In the genomic region with DNA sequence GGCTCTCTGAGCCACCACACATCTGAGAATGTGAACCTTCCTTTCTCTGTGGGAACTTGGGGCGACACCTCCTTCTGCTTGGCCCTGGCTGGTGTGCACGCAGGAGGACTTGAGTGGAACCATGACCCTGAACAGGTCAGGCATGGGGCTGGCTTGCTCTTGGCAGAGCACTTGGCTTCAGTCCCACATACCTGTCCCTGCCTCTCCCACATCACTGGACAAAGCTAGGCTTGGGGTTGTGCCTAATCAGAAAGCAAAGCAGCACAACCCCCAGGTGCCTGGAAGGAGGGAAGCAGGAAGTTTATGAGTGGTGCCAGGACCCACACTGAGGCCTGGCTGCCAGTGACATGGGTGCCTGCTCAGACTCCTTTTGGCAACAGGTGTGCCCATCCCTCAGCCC, we compare ENCODE assay signal across 18 cellular contexts. TPM values are rescaled to one million over a fixed set of nuclear protein-coding genes. Genes with fewer than 3 reads are reported as not detected.
DNase-seq lines count a peak whose midpoint lies in the region; ATAC-seq and TF ChIP-seq lines count a peak whose summit lies in the region.
"Had no signal": no experiment of that assay in that cellular context is flagged by ENCODE, and none has a peak within 500 bp of the region (broad histone marks: within the 10 kb centered on the region; RNA-seq: fewer than 3 reads in every experiment).

No MANE protein-coding gene starts in this region.

- H3K4me1 ChIP-seq in lower lobe of right lung (peaks cover 9% of the 10 kb centered on the region), stomach (peaks cover 25 to 54% (median 36%) of the 10 kb centered on the region in 4 donors)
- H3K4me1 ChIP-seq: BE2C had no signal

- H3K27ac ChIP-seq in lower lobe of right lung (no peak overlapping the region), stomach (peak overlapping the region; percentile 22 to 74 (median 44))
- H3K27ac ChIP-seq: GM23248, KMS-11, RWPE1 had no signal

- 38 to 59% (median 50%) methylated on average over 2 of the region's 2 CpGs for WGBS in stomach, 5 donors

- TF ChIP-seq EP300 in Ishikawa (IDR thresholded peaks at IDR 0.05; ENCODE audit: borderline replicate concordance) (peak; percentile 77), stomach (IDR thresholded peaks at IDR 0.05) (no peak)

- peak; percentile 87 to 89 for ATAC-seq in lower lobe of right lung
- ATAC-seq: CD8-positive, alpha-beta T cell had no signal

- no peak for TF ChIP-seq CTCF in lower lobe of right lung (IDR thresholded peaks at IDR 0.05)
- no peak for TF ChIP-seq CTCF in stomach (IDR thresholded peaks at IDR 0.05)

- H3K36me3 ChIP-seq in lower lobe of right lung (no peaks in the 10 kb centered on the region), stomach (no peaks in the 10 kb centered on the region)
- H3K36me3 ChIP-seq: BE2C, MG63 had no signal

- H3K27me3 ChIP-seq in lower lobe of right lung (ENCODE audit: low read depth) (no peaks in the 10 kb centered on the region), stomach (no peaks in the 10 kb centered on the region)
- H3K27me3 ChIP-seq: BE2C, MG63 had no signal

- H3K9me3 ChIP-seq in lower lobe of right lung (no peaks in the 10 kb centered on the region), stomach (no peaks in the 10 kb centered on the region)
- H3K9me3 ChIP-seq: BE2C, MG63 had no signal

- H3K4me3 ChIP-seq in lower lobe of right lung, result no peak overlapping the region
- H3K4me3 ChIP-seq in stomach, result no peak overlapping the region
- H3K4me3 ChIP-seq: GM23248, MG63 had no signal

- DNase-seq in NCI-H2196 treated with DMSO at 0.1 percent for 48 hours (lab: John Stamatoyannopoulos, UW; ENCODE audit: unreplicated experiment) (peak; percentile 27), lower lobe of right lung (peak; percentile 70), stomach (peak; percentile 85), NCI-H2081 (lab: John Stamatoyannopoulos, UW) (no peak), NCI-H1048 (lab: John Stamatoyannopoulos, UW) (no peak), islet precursor cell (no peak)
- DNase-seq: BE2C; CD8-positive, alpha-beta T cell; GM23248; MG63; NCI-H1105; NCI-H1694 treated with DMSO at 0.1 percent for 48 hours; NCI-H524; NK-92 treated with Interleukin-12 subunit alpha and Interleukin-12 subunit beta, amount 100 ng/mL, for 24 hours had no signal

- intact Hi-C loops in lower lobe of right lung (cut with DNase I), result no loop called here
- intact Hi-C loops in stomach (cut with DNase I; ENCODE audit: low total_unique reads), result no loop called here

- 0 out of 2 replicates have a peak, but pooled peaks have one; percentile 9 for TF ChIP-seq RAD21 in Ishikawa (IDR thresholded peaks at IDR 0.05; ENCODE audit: low read depth)

- TF ChIP-seq POLR2A in stomach (IDR thresholded peaks at IDR 0.05), result no peak

TF ChIP-seq in Ishikawa, 13 proteins besides CTCF, POLR2A, EP300 and RAD21:
- TF ChIP-seq NFIC (IDR thresholded peaks at IDR 0.05) (peak; percentile 96), CEBPB (IDR thresholded peaks at IDR 0.05) (no peak), TEAD4 (IDR thresholded peaks at IDR 0.05) (peak; percentile 92), TCF12 (IDR thresholded peaks at IDR 0.05; ENCODE audit: low read depth) (peak; percentile 87)
- TF ChIP-seq, protein P1, sequence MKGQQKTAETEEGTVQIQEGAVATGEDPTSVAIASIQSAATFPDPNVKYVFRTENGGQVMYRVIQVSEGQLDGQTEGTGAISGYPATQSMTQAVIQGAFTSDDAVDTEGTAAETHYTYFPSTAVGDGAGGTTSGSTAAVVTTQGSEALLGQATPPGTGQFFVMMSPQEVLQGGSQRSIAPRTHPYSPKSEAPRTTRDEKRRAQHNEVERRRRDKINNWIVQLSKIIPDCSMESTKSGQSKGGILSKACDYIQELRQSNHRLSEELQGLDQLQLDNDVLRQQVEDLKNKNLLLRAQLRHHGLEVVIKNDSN (IDR thresholded peaks at IDR 0.05), result peak; percentile 29; the same call in 1 of the 2 replicates
- TF ChIP-seq, protein P2, sequence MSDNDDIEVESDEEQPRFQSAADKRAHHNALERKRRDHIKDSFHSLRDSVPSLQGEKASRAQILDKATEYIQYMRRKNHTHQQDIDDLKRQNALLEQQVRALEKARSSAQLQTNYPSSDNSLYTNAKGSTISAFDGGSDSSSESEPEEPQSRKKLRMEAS (IDR thresholded peaks at IDR 0.05), result peak; percentile 58; the same call in 1 of the 2 replicates

RNA-seq across cellular contexts. Expression of a gene that starts 13.2 kb away (rescaled TPM):
- total RNA-seq in lower lobe of right lung (14.4 TPM), stomach (100 to 1,000 TPM in 2 of 5 donors, 10 to 100 TPM in 1, 1 to 10 TPM in 2; 6.8 to 121 (median 24.9) TPM)
- 100 to 1,000 TPM in 2 of 3 donors, 10 to 100 TPM in 1; 88.8 to 113 (median 104) TPM for polyA plus RNA-seq in stomach
- total RNA-seq: SK-MEL-5 had no signal

Comparison
In these comparisons a context has a peak if more than half of its experiments do, and no peak if none do; other contexts are left out.
1. DNase-seq: peak in NCI-H2196 treated with DMSO at 0.1 percent for 48 hours (single experiment), lower lobe of right lung (single experiment) and stomach (single experiment); none in NCI-H2081 (0 of 2), NCI-H1048 (single experiment) and islet precursor cell (single experiment).